1 cellular context compared by ENCODE assay signal in the genomic region with DNA sequence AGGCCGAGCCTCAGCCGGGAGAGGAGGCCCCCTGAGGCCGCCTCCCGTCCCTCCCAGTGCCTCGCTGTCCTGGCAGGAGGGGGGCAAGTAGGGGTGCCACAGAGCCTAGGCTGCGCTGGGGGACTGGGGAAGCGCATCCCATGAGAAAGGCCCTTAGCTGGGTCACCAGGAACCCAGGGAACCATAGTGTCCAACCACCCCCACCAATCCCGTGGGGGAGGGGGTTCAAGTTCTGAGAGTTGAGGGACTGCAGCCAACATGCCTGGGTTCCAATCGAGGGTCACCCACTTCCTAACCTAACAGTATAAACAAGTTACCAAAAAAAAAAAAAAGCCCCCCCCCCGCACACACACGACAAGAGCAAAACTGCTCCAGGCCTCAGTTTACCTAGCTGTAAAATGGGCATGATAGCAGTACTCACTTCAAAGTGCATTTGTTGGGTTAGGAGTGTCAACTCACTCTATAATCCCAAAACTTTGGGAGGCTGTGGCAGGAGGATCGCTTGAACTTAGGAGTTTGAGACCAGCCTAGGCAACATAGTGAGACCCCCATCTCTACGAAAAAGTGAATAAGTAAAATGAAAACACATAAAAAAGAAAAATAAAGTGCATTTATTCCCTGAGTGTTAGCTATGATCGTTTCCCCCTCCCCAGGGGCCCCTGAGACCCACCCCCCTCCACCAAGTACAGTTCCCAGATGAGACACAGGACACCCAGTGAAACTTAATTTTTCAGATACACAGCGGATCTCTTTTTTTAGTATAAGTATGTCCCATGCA.
TF ChIP-seq lines count a peak whose summit lies in the region.

No MANE protein-coding gene starts in this region.

TF ChIP-seq in IMR-90, 13 proteins besides CTCF, POLR2A, EP300 and RAD21:
- no peak for TF ChIP-seq BHLHE40 (IDR thresholded peaks at IDR 0.05; ENCODE audit: low read depth, low read length)
- peak; percentile 86 for TF ChIP-seq RCOR1 (IDR thresholded peaks at IDR 0.05; ENCODE audit: insufficient replicate concordance, low read length)
